In genomic region chr5:79871721-79872120, GRCh38 we compare ENCODE assay signal across 25 cellular contexts.
"Had no signal": no experiment of that assay in that cellular context is flagged by ENCODE, and none has a peak within 500 bp of the region (broad histone marks: within the 10 kb centered on the region; RNA-seq: fewer than 3 reads in every experiment).

No MANE protein-coding gene starts in this region.

- H3K36me3 Mint-ChIP-seq: immature natural killer cell; memory B cell; natural killer cell; stimulated activated effector memory CD8-positive, alpha-beta T cell treated with anti-CD3 and anti-CD28 coated beads, Interleukin-12 subunit alpha, Interleukin-12 subunit beta, amount 100 ng/mL, for 72 hours had no signal

- H3K4me1 ChIP-seq: foreskin keratinocyte, pancreas, stomach, vagina had no signal

- DNase-seq: dorsolateral prefrontal cortex; effector CD8-positive, alpha-beta T cell; endodermal cell; foreskin keratinocyte; hypothalamus; immature natural killer cell; kidney glomerular epithelial cell; left colon; natural killer cell; pancreas; stimulated activated CD4-positive, alpha-beta T cell treated with anti-CD3 and anti-CD28 coated beads, Interleukin-2, amount 100 ng/mL, for 24 hours; stimulated activated CD4-positive, alpha-beta T cell treated with anti-CD3 and anti-CD28 coated beads, Interleukin-4, amount 100 ng/mL, for 24 hours; stimulated activated naive CD4-positive, alpha-beta T cell treated with Interleukin-2 at 50 U/mL for 16 hours; stomach; thyroid gland; trophoblast cell had no signal

- ATAC-seq: esophagus mucosa; foreskin keratinocyte; gastroesophageal sphincter; left colon; natural killer cell; stimulated activated effector memory CD8-positive, alpha-beta T cell treated with anti-CD3 and anti-CD28 coated beads, Interleukin-12 subunit alpha, Interleukin-12 subunit beta, amount 100 ng/mL, for 72 hours had no signal

- H3K4me1 Mint-ChIP-seq: endodermal cell; immature natural killer cell; memory B cell; natural killer cell; neural crest cell; stimulated activated effector memory CD8-positive, alpha-beta T cell treated with anti-CD3 and anti-CD28 coated beads, Interleukin-12 subunit alpha, Interleukin-12 subunit beta, amount 100 ng/mL, for 72 hours had no signal

- H3K27me3 ChIP-seq: pancreas, thyroid gland, vagina had no signal

- H3K27ac Mint-ChIP-seq: endodermal cell; immature natural killer cell; memory B cell; natural killer cell; stimulated activated effector memory CD8-positive, alpha-beta T cell treated with anti-CD3 and anti-CD28 coated beads, Interleukin-12 subunit alpha, Interleukin-12 subunit beta, amount 100 ng/mL, for 72 hours had no signal

- H3K4me3 ChIP-seq: dorsolateral prefrontal cortex, gastroesophageal sphincter, lung, pancreas, stomach, thyroid gland, vagina had no signal

- H3K9me3 Mint-ChIP-seq: endodermal cell; immature natural killer cell; memory B cell; natural killer cell; neural crest cell; stimulated activated effector memory CD8-positive, alpha-beta T cell treated with anti-CD3 and anti-CD28 coated beads, Interleukin-12 subunit alpha, Interleukin-12 subunit beta, amount 100 ng/mL, for 72 hours had no signal

- H3K27ac ChIP-seq: dorsolateral prefrontal cortex, epithelial cell of prostate, foreskin keratinocyte, gastroesophageal sphincter, neutrophil, pancreas, stomach, thyroid gland, vagina had no signal

- H3K36me3 ChIP-seq: gastroesophageal sphincter, neutrophil, pancreas, stomach, thyroid gland, vagina had no signal

- H3K9me3 ChIP-seq: gastroesophageal sphincter, neutrophil, pancreas, stomach, thyroid gland, vagina had no signal

- H3K4me3 Mint-ChIP-seq: endodermal cell; immature natural killer cell; memory B cell; natural killer cell; neural crest cell; stimulated activated effector memory CD8-positive, alpha-beta T cell treated with anti-CD3 and anti-CD28 coated beads, Interleukin-12 subunit alpha, Interleukin-12 subunit beta, amount 100 ng/mL, for 72 hours had no signal
